37 cellular contexts compared by ENCODE assay signal in genomic region chr3:74507691-74508090, GRCh38.
"Had no signal": no experiment of that assay in that cellular context is flagged by ENCODE, and none has a peak within 500 bp of the region (broad histone marks: within the 10 kb centered on the region; RNA-seq: fewer than 3 reads in every experiment).

No MANE protein-coding gene starts in this region.

- FAIRE-seq: astrocyte, TTC549 had no signal

- H3K27me3 ChIP-seq: adrenal gland, body of pancreas, brain microvascular endothelial cell, breast epithelium had no signal

- H3K4me1 ChIP-seq: adrenal gland, body of pancreas, breast epithelium had no signal

- H3K4me3 ChIP-seq: adrenal gland, body of pancreas, breast epithelium had no signal

- H3K27ac ChIP-seq: adrenal gland, body of pancreas, brain microvascular endothelial cell, breast epithelium, VCaP had no signal

- H3K9me3 ChIP-seq: adrenal gland, body of pancreas, breast epithelium had no signal

- H3K27me3 Mint-ChIP-seq: activated CD4-positive, alpha-beta memory T cell treated with anti-CD3 and anti-CD28 coated beads, Interleukin-2, amount 10 ng/mL, durations not matched to agents 7 days and 5 days; activated CD4-positive, alpha-beta T cell treated with anti-CD3 and anti-CD28 coated beads for 36 hours; activated CD4-positive, alpha-beta T cell treated with anti-CD3 and anti-CD28 coated beads, Interleukin-2, amount 10 ng/mL, durations not matched to agents 7 days and 5 days; activated CD8-positive, alpha-beta memory T cell treated with anti-CD3 and anti-CD28 coated beads, Interleukin-2, amount 10 ng/mL, durations not matched to agents 7 days and 5 days; activated naive CD8-positive, alpha-beta T cell treated with anti-CD3 and anti-CD28 coated beads for 36 hours; activated T-cell treated with anti-CD3 and anti-CD28 coated beads, Interleukin-2, amount 50 U/mL, for 24 hours had no signal

- H3K4me1 Mint-ChIP-seq: activated CD4-positive, alpha-beta memory T cell treated with anti-CD3 and anti-CD28 coated beads, Interleukin-2, amount 10 ng/mL, durations not matched to agents 7 days and 5 days; activated CD4-positive, alpha-beta T cell treated with anti-CD3 and anti-CD28 coated beads for 36 hours; activated CD4-positive, alpha-beta T cell treated with anti-CD3 and anti-CD28 coated beads, Interleukin-2, amount 10 ng/mL, durations not matched to agents 7 days and 5 days; activated CD8-positive, alpha-beta memory T cell treated with anti-CD3 and anti-CD28 coated beads, Interleukin-2, amount 10 ng/mL, durations not matched to agents 7 days and 5 days; activated naive CD8-positive, alpha-beta T cell treated with anti-CD3 and anti-CD28 coated beads for 36 hours; WTC11 had no signal

- H3K27ac Mint-ChIP-seq: activated CD4-positive, alpha-beta memory T cell treated with anti-CD3 and anti-CD28 coated beads, Interleukin-2, amount 10 ng/mL, durations not matched to agents 7 days and 5 days; activated CD4-positive, alpha-beta T cell treated with anti-CD3 and anti-CD28 coated beads for 36 hours; activated CD4-positive, alpha-beta T cell treated with anti-CD3 and anti-CD28 coated beads, Interleukin-2, amount 10 ng/mL, durations not matched to agents 7 days and 5 days; activated CD8-positive, alpha-beta memory T cell treated with anti-CD3 and anti-CD28 coated beads, Interleukin-2, amount 10 ng/mL, durations not matched to agents 7 days and 5 days; activated CD8-positive, alpha-beta T cell treated with anti-CD3 and anti-CD28 coated beads, Interleukin-2, amount 10 ng/mL, durations not matched to agents 7 days and 5 days; activated naive CD4-positive, alpha-beta T cell treated with anti-CD3 and anti-CD28 coated beads for 36 hours; activated naive CD4-positive, alpha-beta T cell treated with anti-CD3 and anti-CD28 coated beads, Interleukin-2, amount 50 U/mL, for 72 hours; activated naive CD8-positive, alpha-beta T cell treated with anti-CD3 and anti-CD28 coated beads for 36 hours; activated T-cell treated with anti-CD3 and anti-CD28 coated beads, Interleukin-2, amount 50 U/mL, for 24 hours; T-helper 1 cell treated with Interleukin-12 subunit alpha and Interleukin-12 subunit beta and Interleukin-4 antibody, amounts not matched to agents 30 μg/mL and 1 μg/mL, for 36 hours; T-helper 2 cell treated with Interferon-gamma antibody and Interleukin-4, amounts not matched to agents 5 μg/mL and 100 μg/mL, for 36 hours; WTC11 had no signal

- H3K36me3 Mint-ChIP-seq: activated CD8-positive, alpha-beta memory T cell treated with anti-CD3 and anti-CD28 coated beads, Interleukin-2, amount 10 ng/mL, durations not matched to agents 7 days and 5 days; activated naive CD4-positive, alpha-beta T cell treated with anti-CD3 and anti-CD28 coated beads, Interleukin-2, amount 50 U/mL, for 72 hours; activated naive CD8-positive, alpha-beta T cell treated with anti-CD3 and anti-CD28 coated beads for 36 hours; WTC11 had no signal

- H3K4me3 Mint-ChIP-seq: activated CD4-positive, alpha-beta memory T cell treated with anti-CD3 and anti-CD28 coated beads, Interleukin-2, amount 10 ng/mL, durations not matched to agents 7 days and 5 days; activated CD4-positive, alpha-beta T cell treated with anti-CD3 and anti-CD28 coated beads for 36 hours; activated CD4-positive, alpha-beta T cell treated with anti-CD3 and anti-CD28 coated beads, Interleukin-2, amount 10 ng/mL, durations not matched to agents 7 days and 5 days; activated CD8-positive, alpha-beta memory T cell treated with anti-CD3 and anti-CD28 coated beads, Interleukin-2, amount 10 ng/mL, durations not matched to agents 7 days and 5 days; activated CD8-positive, alpha-beta T cell treated with anti-CD3 and anti-CD28 coated beads, Interleukin-2, amount 10 ng/mL, durations not matched to agents 7 days and 5 days; activated naive CD4-positive, alpha-beta T cell treated with anti-CD3 and anti-CD28 coated beads for 36 hours; activated naive CD8-positive, alpha-beta T cell treated with anti-CD3 and anti-CD28 coated beads for 36 hours; activated T-cell treated with anti-CD3 and anti-CD28 coated beads, Interleukin-2, amount 50 U/mL, for 24 hours; T-helper 1 cell treated with Interleukin-12 subunit alpha and Interleukin-12 subunit beta and Interleukin-4 antibody, amounts not matched to agents 30 μg/mL and 1 μg/mL, for 36 hours; T-helper 2 cell treated with Interferon-gamma antibody and Interleukin-4, amounts not matched to agents 5 μg/mL and 100 μg/mL, for 36 hours; WTC11 had no signal

- H3K9me3 Mint-ChIP-seq: activated naive CD8-positive, alpha-beta T cell treated with anti-CD3 and anti-CD28 coated beads for 36 hours; WTC11 had no signal

- DNase-seq: activated CD4-positive, alpha-beta memory T cell treated with anti-CD3 and anti-CD28 coated beads, Interleukin-2, amount 10 ng/mL, durations not matched to agents 7 days and 5 days; activated CD4-positive, alpha-beta T cell treated with anti-CD3 and anti-CD28 coated beads for 1 hour; activated CD4-positive, alpha-beta T cell treated with anti-CD3 and anti-CD28 coated beads for 36 hours; activated CD4-positive, alpha-beta T cell treated with anti-CD3 and anti-CD28 coated beads for 48 hours; activated CD4-positive, alpha-beta T cell treated with anti-CD3 and anti-CD28 coated beads, Interleukin-2, amount 10 ng/mL, durations not matched to agents 7 days and 5 days; activated CD4-positive, alpha-beta T cell treated with anti-CD3 and anti-CD28 coated beads, Interleukin-2, amount 50 U/mL, for 48 hours; activated CD4-positive, CD25-positive, alpha-beta regulatory T cell; activated CD8-positive, alpha-beta memory T cell treated with anti-CD3 and anti-CD28 coated beads for 24 hours; activated CD8-positive, alpha-beta memory T cell treated with anti-CD3 and anti-CD28 coated beads, Interleukin-2, amount 10 ng/mL, durations not matched to agents 7 days and 5 days; activated CD8-positive, alpha-beta memory T cell treated with anti-CD3 and anti-CD28 coated beads, Interleukin-2, amount 50 U/mL, for 48 hours; activated CD8-positive, alpha-beta T cell treated with anti-CD3 and anti-CD28 coated beads, Interleukin-2, amount 10 ng/mL, durations not matched to agents 7 days and 5 days; activated effector memory CD4-positive, alpha-beta T cell treated with anti-CD3 and anti-CD28 coated beads, Interleukin-2, amount 50 U/mL, for 16 hours; activated gamma-delta T cell treated with Interleukin-2 at 50 U/mL for 16 hours; activated naive CD4-positive, alpha-beta T cell; activated naive CD4-positive, alpha-beta T cell treated with anti-CD3 and anti-CD28 coated beads for 36 hours; activated naive CD4-positive, alpha-beta T cell treated with anti-CD3 and anti-CD28 coated beads, Interleukin-2, amount 50 U/mL, for 16 hours; activated naive CD8-positive, alpha-beta T cell treated with anti-CD3 and anti-CD28 coated beads for 36 hours; activated T-cell treated with anti-CD3 and anti-CD28 coated beads, Interleukin-2, amount 50 U/mL, for 24 hours; activated T-cell treated with anti-CD3 and anti-CD28 coated beads, Interleukin-2, amount 50 U/mL, for 48 hours; adrenal gland; amniotic stem cell; aorta; body of pancreas; brain microvascular endothelial cell; central memory CD4-positive, alpha-beta T cell; T-helper 1 cell; T-helper 2 cell; T-helper 9 cell had no signal

- ATAC-seq: activated CD4-positive, alpha-beta T cell treated with anti-CD3 and anti-CD28 coated beads for 36 hours; activated CD4-positive, CD25-positive, alpha-beta regulatory T cell treated with anti-CD3 and anti-CD28 coated beads, Interleukin-2, amount 50 U/mL, for 24 hours; activated CD8-positive, alpha-beta memory T cell treated with anti-CD3 and anti-CD28 coated beads, Interleukin-2, amount 10 ng/mL, durations not matched to agents 7 days and 5 days; activated CD8-positive, alpha-beta T cell treated with anti-CD3 and anti-CD28 coated beads, Interleukin-2, amount 10 ng/mL, durations not matched to agents 7 days and 5 days; activated naive CD4-positive, alpha-beta T cell treated with anti-CD3 and anti-CD28 coated beads, Interleukin-2, amount 50 U/mL, for 72 hours; body of pancreas; WTC11 had no signal

- H3K36me3 ChIP-seq: adrenal gland, brain microvascular endothelial cell, breast epithelium had no signal
